In the genomic region with DNA sequence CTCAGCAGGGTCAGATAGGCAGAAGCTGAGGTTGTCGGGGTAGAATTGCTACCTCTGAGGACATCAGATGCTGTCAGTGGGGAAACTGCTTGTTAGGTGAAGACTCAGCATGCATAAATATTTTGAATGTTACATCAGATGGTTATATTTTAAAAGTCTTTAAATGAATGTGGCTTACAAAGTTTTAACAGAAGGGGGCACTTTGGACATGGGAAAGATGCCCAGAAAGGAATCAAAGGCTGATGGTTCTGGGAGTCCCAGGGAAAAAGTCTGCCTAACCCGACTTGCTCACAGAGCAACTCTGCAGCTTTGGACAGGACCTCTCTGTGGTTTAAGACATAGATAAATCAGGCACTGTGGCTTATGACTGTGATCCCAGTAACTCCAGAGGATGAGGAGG, we compare ENCODE assay signal across 13 cellular contexts.
DNase-seq lines count a peak whose midpoint lies in the region; ATAC-seq and TF ChIP-seq lines count a peak whose summit lies in the region.
"Had no signal": no experiment of that assay in that cellular context is flagged by ENCODE, and none has a peak within 500 bp of the region (broad histone marks: within the 10 kb centered on the region; RNA-seq: fewer than 3 reads in every experiment).

No MANE protein-coding gene starts in this region.

- H2AFZ ChIP-seq in HCT116 (ENCODE audit: low read depth, low read length, poor library complexity, severe bottlenecking) (no peak overlapping the region), hepatocyte (no peak overlapping the region)

- H3K36me3 ChIP-seq in HCT116 (ENCODE audit: control insufficient read depth in 1 of 2, insufficient read depth in 2 of 2, low read length in 2 of 2) (no peaks in the 10 kb centered on the region), hepatocyte (replicated peaks; ENCODE audit: insufficient read depth, low read depth) (no peaks in the 10 kb centered on the region)

- TF ChIP-seq POLR2A in HCT116 (IDR thresholded peaks at IDR 0.05; ENCODE audit: borderline replicate concordance, extremely low read depth, insufficient read depth, insufficient read length): no peak

- H3K9me2 ChIP-seq in HCT116 (ENCODE audit: insufficient read depth): no peaks in the 10 kb centered on the region
- H3K9me2 ChIP-seq in hepatocyte (replicated peaks; ENCODE audit: insufficient read depth): no peaks in the 10 kb centered on the region

- POLR2A ChIA-PET in AG04449 (lab: Yijun Ruan, JAX) (interaction anchor here (0.7 to 1.1 kb wide), 2 partner anchors 9 to 54 kb away, joined by 3 to 4 read pairs; no protein-coding TSS in a partner anchor), HCT116 (lab: Charles Lee) (no interaction called here)

- H4K20me1 ChIP-seq in HCT116 (ENCODE audit: insufficient read depth) (no peaks in the 10 kb centered on the region), hepatocyte (ENCODE audit: insufficient read depth, poor library complexity, severe bottlenecking) (no peaks in the 10 kb centered on the region)

- H3K27ac ChIP-seq in HCT116 (ENCODE audit: low read depth, low read length): no peak overlapping the region
- peak overlapping the region; percentile 53 for H3K27ac ChIP-seq in hepatocyte
- H3K27ac ChIP-seq: psoas muscle had no signal

- TF ChIP-seq RAD21 in HCT116 (IDR thresholded peaks at IDR 0.05; ENCODE audit: low read depth): peak; percentile 61

- 0 out of 2 replicates have a peak, but pooled peaks have one; percentile 20 for ATAC-seq in HCT116
- ATAC-seq in HG03460 (IDR thresholded peaks at IDR 0.05; ENCODE audit: unreplicated experiment): no peak
- no peak for ATAC-seq in omental fat pad (ENCODE audit: low FRiP score)
- ATAC-seq: left ventricle myocardium superior, psoas muscle had no signal

- intact Hi-C loops in HCT116 (cut with micrococcal nuclease): no loop called here

- 52% methylated on average over 2 of the region's 2 CpGs for WGBS in hepatocyte (ENCODE audit: low lambda C conversion rate, missing lambda C conversion rate)

- H3K27me3 ChIP-seq in HCT116 (ENCODE audit: insufficient read depth, low read length) (no peaks in the 10 kb centered on the region), hepatocyte (no peaks in the 10 kb centered on the region)

- TF ChIP-seq CTCF in AG04449 (IDR thresholded peaks at IDR 0.05; ENCODE audit: insufficient read depth, low read length, missing control alignments) (peak; percentile 8), HCT116 (IDR thresholded peaks at IDR 0.05 in 2 of 3, conservative IDR thresholded peaks at IDR 0.05 in 1 of 3; ENCODE audit: borderline replicate concordance in 1 of 3, insufficient read depth in 1 of 3, low read depth in 2 of 3, low read length in 2 of 3) (peak in 1 of 3 experiments; percentile 35; a peak in 1 of 6 replicates), hepatocyte (IDR thresholded peaks at IDR 0.05; ENCODE audit: poor library complexity) (peak; percentile 40), omental fat pad (IDR thresholded peaks at IDR 0.05) (no peak)

- no peak overlapping the region for H3K9ac ChIP-seq in HCT116 (ENCODE audit: low read length)

- CTCF ChIA-PET in AG04449 (lab: Yijun Ruan, JAX) (interaction anchor here (0.6 to 3.6 kb wide), 9 partner anchors 10 to 735 kb away, joined by 3 to 22 read pairs (median 3); no protein-coding TSS in a partner anchor), HCT116 (lab: Charles Lee) (interaction anchor here (1.8 kb wide), 1 partner anchor 27 kb away, joined by 5 read pairs; no protein-coding TSS in a partner anchor)

- H3K9me3 ChIP-seq in HCT116 (ENCODE audit: control insufficient read depth in 1 of 2, insufficient read depth in 1 of 2, low read depth in 1 of 2, low read length in 2 of 2): no peaks in the 10 kb centered on the region
- no peaks in the 10 kb centered on the region for H3K9me3 ChIP-seq in hepatocyte (ENCODE audit: low read depth)
- H3K9me3 ChIP-seq: psoas muscle had no signal

- no TSS peak for BruUV-seq in HCT116 (replicated peaks; lab: Mats Ljungman, UMichigan)

- H3K4me3 ChIP-seq in AG04449 (ENCODE audit: low read depth, low read length) (no peak overlapping the region), HCT116 (replicated peaks in 1 of 2; ENCODE audit: low read depth in 1 of 2, low read length in 2 of 2) (no peak overlapping the region), hepatocyte (no peak overlapping the region)
- H3K4me3 ChIP-seq: psoas muscle had no signal

- H3K4me2 ChIP-seq in HCT116 (ENCODE audit: low read length) (no peak overlapping the region), hepatocyte (no peak overlapping the region)

- peaks cover 0 to 9% of the 10 kb centered on the region in 2 experiments; a peak in 1 of 4 replicates for H3K4me1 ChIP-seq in HCT116 (ENCODE audit: control insufficient read depth in 1 of 2, insufficient read depth in 2 of 2, low read length in 2 of 2)
- peaks cover 50% of the 10 kb centered on the region for H3K4me1 ChIP-seq in hepatocyte (ENCODE audit: insufficient read depth)
- H3K4me1 ChIP-seq: psoas muscle had no signal

- RAD21 ChIA-PET in HCT116 (lab: Charles Lee; ENCODE audit: low non-redundant PET in 1 of 2, low total read pairs in 2 of 2, uncharacterized antibody in 2 of 2, unreplicated experiment in 2 of 2): no interaction called here

- no peaks in the 10 kb centered on the region for H3K79me2 ChIP-seq in HCT116 (ENCODE audit: insufficient read depth, low read length)
- H3K79me2 ChIP-seq in hepatocyte: no peaks in the 10 kb centered on the region

- DNase-seq in AG04449 (ENCODE audit: low read depth, low spot score) (peak; percentile 69), HCT116 (ENCODE audit: low read depth, low spot score) (no peak), amniotic stem cell (lab: John Stamatoyannopoulos, UW) (peak; percentile 26), hepatocyte (ENCODE audit: low spot score) (peak; percentile 54), SHP77 (lab: John Stamatoyannopoulos, UW) (no peak), amygdala (lab: John Stamatoyannopoulos, UW) (no peak), omental fat pad (ENCODE audit: low spot score) (no peak)
- DNase-seq: activated CD4-positive, alpha-beta T cell treated with anti-CD3 and anti-CD28 coated beads for 4 hours; CD4-positive, CD25-positive, alpha-beta regulatory T cell; left ventricle myocardium superior; NCI-H1048; psoas muscle had no signal

TF ChIP-seq in HCT116, 20 proteins besides CTCF, POLR2A, EP300 and RAD21:
- TF ChIP-seq YY1 (IDR thresholded peaks at IDR 0.05; ENCODE audit: extremely low read depth, insufficient replicate concordance, low read depth, low read length) (no peak), ZNF274 (IDR thresholded peaks at IDR 0.05; ENCODE audit: low read depth, low read length) (no peak), ZBTB33 (IDR thresholded peaks at IDR 0.05; ENCODE audit: extremely low read depth, insufficient replicate concordance, low read length) (no peak), TCF7L2 (IDR thresholded peaks at IDR 0.05; ENCODE audit: borderline replicate concordance, extremely low read depth, insufficient read depth, insufficient read length) (no peak), REST (IDR thresholded peaks at IDR 0.05; ENCODE audit: low read depth) (no peak), EGR1 (IDR thresholded peaks at IDR 0.05; ENCODE audit: low read depth) (no peak), CBX3 (IDR thresholded peaks at IDR 0.05; ENCODE audit: low read depth) (no peak), SRF (IDR thresholded peaks at IDR 0.05; ENCODE audit: low read depth) (no peak), EZH2 (IDR thresholded peaks at IDR 0.05) (no peak)

Comparison
In these comparisons a context has a peak if more than half of its experiments do, and no peak if none do; other contexts are left out.
1. DNase-seq: peak in AG04449 (single experiment), amniotic stem cell (single experiment) and hepatocyte (single experiment); none in HCT116 (single experiment), SHP77 (0 of 2), amygdala (0 of 56) and omental fat pad (single experiment).
2. CTCF ChIP-seq: peak in AG04449 (single experiment) and hepatocyte (single experiment); none in omental fat pad (0 of 3).